ENCODE assay signal across 19 cellular contexts in genomic region chrX:153225438-153226098, GRCh38. TPM values are rescaled to one million over a fixed set of nuclear protein-coding genes. Genes with fewer than 3 reads are reported as not detected.
DNase-seq lines count a peak whose midpoint lies in the region; ATAC-seq, FAIRE-seq and TF ChIP-seq lines count a peak whose summit lies in the region.
"Had no signal": no experiment of that assay in that cellular context is flagged by ENCODE, and none has a peak within 500 bp of the region (broad histone marks: within the 10 kb centered on the region; RNA-seq: fewer than 3 reads in every experiment).

No MANE protein-coding gene starts in this region.

- H3K9me3 Mint-ChIP-seq in H9, result peaks cover 55 to 80% of the 10 kb centered on the region in 2 experiments

- no CpG with 5 or more reads among the region's 8 CpGs for WGBS in H9 (ENCODE audit: extremely low coverage, insufficient read length, low lambda C conversion rate)
- 55% methylated on average over 8 of the region's 8 CpGs for WGBS in K562 (ENCODE audit: insufficient coverage, low coverage, missing lambda C conversion rate)
- no CpG with 5 or more reads among the region's 8 CpGs for WGBS in neuronal stem cell (ENCODE audit: extremely low coverage in 2 of 2, insufficient read length in 2 of 2, insufficient replicate concordance in 1 of 2), 2 donors
- WGBS in transverse colon (ENCODE audit: low coverage in 1 of 2), 2 donors, result 33 to 85% methylated on average over 1 to 8 of the region's 8 CpGs

- intact Hi-C loops in K562 (cut with micrococcal nuclease) (no loop called here), left lung (cut with DNase I) (no loop called here), transverse colon (cut with DNase I; ENCODE audit: low total_unique reads) (no loop called here)

- ATAC-seq in K562 (no peak), left lung (peak; percentile 78)

- H3K23ac ChIP-seq in H9 (ENCODE audit: insufficient read length, low read depth, low read length), result no peak overlapping the region
- no peak overlapping the region for H3K23ac ChIP-seq in neuronal stem cell (ENCODE audit: low read depth, low read length, poor library complexity)

- no peak overlapping the region for H4K8ac ChIP-seq in H9 (replicated peaks; ENCODE audit: insufficient read length, low read depth, low read length)
- H4K8ac ChIP-seq in neuronal stem cell (ENCODE audit: low read depth, low read length), result no peak overlapping the region

- H3K14ac ChIP-seq in H9 (ENCODE audit: insufficient read depth, low read length) (no peak overlapping the region), neuronal stem cell (ENCODE audit: low read length) (no peak overlapping the region)

- H2BK12ac ChIP-seq in H9 (ENCODE audit: insufficient read length, low read depth, low read length) (no peak overlapping the region), neuronal stem cell (ENCODE audit: low read length) (peak overlapping the region; percentile 73)

- no peak for FAIRE-seq in K562 (lab: Jason Lieb, UNC)
- FAIRE-seq: A549 had no signal

- DNase-seq in H9, result no peak
- DNase-seq in K562 (ENCODE audit: extremely low read depth in 1 of 4, low spot score in 3 of 4), result no peak
- peak in 1 of 2 donors; percentile 53 for DNase-seq in left lung
- DNase-seq in neuronal stem cell (ENCODE audit: low spot score), result no peak
- DNase-seq in hippocampal formation (lab: John Stamatoyannopoulos, UW), result no peak
- DNase-seq in effector memory CD4-positive, alpha-beta T cell, result no peak
- no peak for DNase-seq in DMS53 treated with DMSO at 0.1 percent for 48 hours (lab: John Stamatoyannopoulos, UW; ENCODE audit: unreplicated experiment)
- no peak for DNase-seq in transverse colon
- DNase-seq: CD4-positive, CD25-positive, alpha-beta regulatory T cell; DMS79; NCI-H1105 treated with DMSO at 0.1 percent for 48 hours; NCI-H2081; NCI-H2171 treated with DMSO at 0.1 percent for 48 hours; NCI-H524 treated with DMSO at 0.1 percent for 48 hours; SHP77 treated with DMSO at 0.1 percent for 48 hours had no signal

- H2BK20ac ChIP-seq in H9 (ENCODE audit: low read depth, low read length, poor library complexity, severe bottlenecking), result no peak overlapping the region

- H3K4ac ChIP-seq in H9 (ENCODE audit: low read depth, low read length), result no peak overlapping the region
- H3K4ac ChIP-seq in neuronal stem cell (ENCODE audit: low read length), result peak overlapping the region; percentile 11

- H2BK5ac ChIP-seq in H9 (ENCODE audit: insufficient read length, low read length) (no peak overlapping the region), neuronal stem cell (ENCODE audit: low read length) (no peak overlapping the region)

- no peak overlapping the region for H3K56ac ChIP-seq in H9 (ENCODE audit: insufficient read length, low read depth, low read length)

- no peaks in the 10 kb centered on the region for H3K23me2 ChIP-seq in H9 (ENCODE audit: insufficient read length, low read depth, low read length, poor library complexity, severe bottlenecking)

- H3K4me3 ChIP-seq in K562, result no peak overlapping the region
- H3K4me3 ChIP-seq in left lung, result no peak overlapping the region
- peak overlapping the region in 1 of 2 donors; percentile 33 for H3K4me3 ChIP-seq in neuronal stem cell (ENCODE audit: low read length in 2 of 2)
- H3K4me3 ChIP-seq in effector memory CD4-positive, alpha-beta T cell (ENCODE audit: insufficient read depth, low read depth, low read length, poor library complexity, severe bottlenecking), result no peak overlapping the region
- no peak overlapping the region for H3K4me3 ChIP-seq in transverse colon
- H3K4me3 ChIP-seq: A549, SK-N-MC had no signal

- H3K9me3 ChIP-seq in H9 (ENCODE audit: control insufficient read depth, low read depth, low read length) (peaks cover 33% of the 10 kb centered on the region), K562 (replicated peaks; ENCODE audit: control insufficient read depth, insufficient read depth, low read depth, low read length) (no peaks in the 10 kb centered on the region), left lung (no peaks in the 10 kb centered on the region), neuronal stem cell (replicated peaks in 1 of 2; ENCODE audit: control insufficient read depth in 2 of 2, insufficient read depth in 1 of 2, low read depth in 1 of 2, low read length in 2 of 2) (no peaks in the 10 kb centered on the region), transverse colon (no peaks in the 10 kb centered on the region)
- H3K9me3 ChIP-seq in effector memory CD4-positive, alpha-beta T cell (ENCODE audit: control insufficient read depth, low read length), result no peaks in the 10 kb centered on the region
- H3K9me3 ChIP-seq: A549, BE2C had no signal

- H4K91ac ChIP-seq in H9 (ENCODE audit: insufficient read length, low read depth, low read length), result no peak overlapping the region
- no peak overlapping the region for H4K91ac ChIP-seq in neuronal stem cell (ENCODE audit: low read depth, low read length, poor library complexity)

- H4K5ac ChIP-seq in H9 (ENCODE audit: insufficient read length, low read depth, low read length), result no peak overlapping the region

- peaks cover 0 to 8% (median 3%) of the 10 kb centered on the region in 3 experiments; a peak in 4 of 7 replicates for H3K36me3 Mint-ChIP-seq in H9 (ENCODE audit: insufficient read depth in 1 of 3, low read depth in 3 of 3)
- H3K36me3 Mint-ChIP-seq: CD4-positive, CD25-positive, alpha-beta regulatory T cell had no signal

- H2AFZ ChIP-seq in H9 (ENCODE audit: low read length) (no peak overlapping the region), K562 (ENCODE audit: low read depth, low read length) (peak overlapping the region; percentile 72), neuronal stem cell (ENCODE audit: low read length) (no peak overlapping the region)

- H3K4me1 ChIP-seq in H9 (ENCODE audit: insufficient read depth, low read length) (no peaks in the 10 kb centered on the region), K562 (replicated peaks in 1 of 2; ENCODE audit: control insufficient read depth in 2 of 2, insufficient read depth in 2 of 2, low read length in 2 of 2) (peaks cover 6 to 8% of the 10 kb centered on the region in 2 experiments; a peak in 4 of 5 replicates), left lung (no peaks in the 10 kb centered on the region), neuronal stem cell (ENCODE audit: control insufficient read depth in 2 of 2, insufficient read depth in 1 of 2, low read depth in 1 of 2, low read length in 2 of 2) (peaks cover 0 to 10% of the 10 kb centered on the region in 2 donors), transverse colon (no peaks in the 10 kb centered on the region)
- no peaks in the 10 kb centered on the region for H3K4me1 ChIP-seq in effector memory CD4-positive, alpha-beta T cell (ENCODE audit: control insufficient read depth, insufficient read depth, low read length, poor library complexity, severe bottlenecking)
- H3K4me1 ChIP-seq: A549, BE2C had no signal

- no peaks in the 10 kb centered on the region for H4K20me1 ChIP-seq in H9 (ENCODE audit: control insufficient read depth, insufficient read depth, insufficient read length)
- no peaks in the 10 kb centered on the region for H4K20me1 ChIP-seq in K562 (replicated peaks; ENCODE audit: control insufficient read depth, insufficient read depth, low read length)

- TF ChIP-seq CTCF in H9 (conservative IDR thresholded peaks at IDR 0.05) (no peak), K562 (IDR thresholded peaks at IDR 0.05 in 2 of 3, conservative IDR thresholded peaks at IDR 0.05 in 1 of 3; ENCODE audit: insufficient read depth in 2 of 3, low read depth in 1 of 3, low read length in 3 of 3) (no peak), left lung (IDR thresholded peaks at IDR 0.05) (no peak), transverse colon (IDR thresholded peaks at IDR 0.05) (no peak)

- H3K79me2 ChIP-seq in H9 (ENCODE audit: insufficient read depth, low read length) (no peaks in the 10 kb centered on the region), K562 (ENCODE audit: control insufficient read depth, insufficient read depth, low read length) (no peaks in the 10 kb centered on the region)

- H3K9me1 ChIP-seq in K562 (ENCODE audit: control insufficient read depth, insufficient read depth, low read length), result no peaks in the 10 kb centered on the region

- no peaks in the 10 kb centered on the region for H3K79me1 ChIP-seq in H9 (ENCODE audit: insufficient read depth, low read depth, low read length, poor library complexity, severe bottlenecking)
- H3K79me1 ChIP-seq in neuronal stem cell (ENCODE audit: low read depth, low read length), result no peaks in the 10 kb centered on the region

- peaks cover 7 to 8% of the 10 kb centered on the region in 2 experiments for H3K4me1 Mint-ChIP-seq in H9

- BruUV-seq in K562 (replicated peaks; lab: Mats Ljungman, UMichigan), result no TSS peak

- no peak overlapping the region for H3K18ac ChIP-seq in H9 (ENCODE audit: insufficient read length, low read depth, low read length)
- H3K18ac ChIP-seq in neuronal stem cell (ENCODE audit: low read length), result peak overlapping the region; percentile 89

- TF ChIP-seq EP300 in K562 (IDR thresholded peaks at IDR 0.05; ENCODE audit: low read length) (no peak), transverse colon (IDR thresholded peaks at IDR 0.05; ENCODE audit: low read depth) (no peak)

- H3T11ph ChIP-seq in H9 (ENCODE audit: low read length), result no peak overlapping the region

- TF ChIP-seq POLR2A in K562 (conservative IDR thresholded peaks at IDR 0.05) (no peak), transverse colon (IDR thresholded peaks at IDR 0.05) (no peak)

- H2AK5ac ChIP-seq in H9 (ENCODE audit: insufficient read length, low read length), result no peak overlapping the region
- peak overlapping the region; percentile 75 for H2AK5ac ChIP-seq in neuronal stem cell (ENCODE audit: low read depth, low read length)

- no peak overlapping the region for H3K27ac ChIP-seq in H9 (ENCODE audit: insufficient read length, low read depth, low read length)
- H3K27ac ChIP-seq in K562 (ENCODE audit: extremely low read depth, low read depth, low read length), result no peak overlapping the region
- H3K27ac ChIP-seq in left lung, result peak overlapping the region in 1 of 2 donors; percentile 48
- peak overlapping the region; percentile 85 for H3K27ac ChIP-seq in neuronal stem cell (replicated peaks; ENCODE audit: low read length)
- no peak overlapping the region for H3K27ac ChIP-seq in effector memory CD4-positive, alpha-beta T cell (ENCODE audit: insufficient read depth, low read length, poor library complexity, severe bottlenecking)
- H3K27ac ChIP-seq in transverse colon, result no peak overlapping the region
- H3K27ac ChIP-seq: A549, SK-N-MC had no signal

- POLR2A ChIA-PET in K562 (lab: Yijun Ruan, JAX), result no interaction called here

- H3K27me3 Mint-ChIP-seq in H9 (ENCODE audit: low read depth), result peaks cover 4% of the 10 kb centered on the region; the same call in 1 of the 2 replicates

- no peaks in the 10 kb centered on the region for H3K36me3 ChIP-seq in K562 (ENCODE audit: control insufficient read depth, insufficient read depth, low read length)
- no peaks in the 10 kb centered on the region for H3K36me3 ChIP-seq in left lung
- H3K36me3 ChIP-seq in neuronal stem cell (replicated peaks in 1 of 2; ENCODE audit: control insufficient read depth in 2 of 2, insufficient read depth in 2 of 2, low read length in 2 of 2), result no peaks in the 10 kb centered on the region
- H3K36me3 ChIP-seq in effector memory CD4-positive, alpha-beta T cell (ENCODE audit: control insufficient read depth, insufficient read depth, low read length), result no peaks in the 10 kb centered on the region
- no peaks in the 10 kb centered on the region for H3K36me3 ChIP-seq in transverse colon
- H3K36me3 ChIP-seq: BE2C had no signal

- H3K27ac Mint-ChIP-seq in H9, result peak overlapping the region in 2 of 3 experiments; percentile 81 to 82; a peak in 3 of 7 replicates

- H2BK15ac ChIP-seq in H9 (ENCODE audit: low read depth, low read length) (no peak overlapping the region), neuronal stem cell (ENCODE audit: low read length) (peak overlapping the region; percentile 85)

- CTCF ChIA-PET in K562 (lab: Yijun Ruan, JAX; ENCODE audit: low intra/inter-chr PET ratio), result no interaction called here

- in situ Hi-C loops in K562 (cut with MboI), result no loop called here
- in situ Hi-C loops in transverse colon (cut with MboI; ENCODE audit: low pct_ligation_motif_present in 1 of 4, low pct_unique_long_range_greater_than_20kb in 1 of 4, low sequenced_read_pairs in 3 of 4), result no loop called here

- H3K4me2 ChIP-seq in H9 (ENCODE audit: insufficient read depth, insufficient read length, low read length) (no peak overlapping the region), K562 (ENCODE audit: insufficient read depth, low read length) (peak overlapping the region; percentile 69), neuronal stem cell (ENCODE audit: insufficient read depth, low read length, poor library complexity, severe bottlenecking) (no peak overlapping the region)
- H3K4me2 ChIP-seq: A549 had no signal

- H3K27me3 ChIP-seq in H9 (ENCODE audit: insufficient read depth, low read length) (no peaks in the 10 kb centered on the region), K562 (ENCODE audit: control insufficient read depth in 2 of 2, insufficient read depth in 2 of 2, low read length in 2 of 2) (no peaks in the 10 kb centered on the region), left lung (peaks cover 0 to 7% of the 10 kb centered on the region in 2 donors), neuronal stem cell (ENCODE audit: control insufficient read depth in 3 of 3, insufficient read depth in 3 of 3, low read depth in 1 of 3, low read length in 3 of 3) (peaks cover 0 to 30% (median 0%) of the 10 kb centered on the region in 3 experiments), transverse colon (no peaks in the 10 kb centered on the region)
- no peaks in the 10 kb centered on the region for H3K27me3 ChIP-seq in effector memory CD4-positive, alpha-beta T cell (replicated peaks; ENCODE audit: control insufficient read depth, insufficient read depth, low read length, poor library complexity, severe bottlenecking)
- H3K27me3 ChIP-seq: BE2C had no signal

- peak overlapping the region in 1 of 2 experiments; percentile 74; a peak in 2 of 5 replicates for H3K4me3 Mint-ChIP-seq in H9

- H2BK120ac ChIP-seq in H9 (ENCODE audit: low read depth, low read length, poor library complexity, severe bottlenecking) (no peak overlapping the region), neuronal stem cell (ENCODE audit: low read depth, low read length) (peak overlapping the region; percentile 72)

- TF ChIP-seq RAD21 in K562 (CRISPR knock-in tag; conservative IDR thresholded peaks at IDR 0.05 in 1 of 2, IDR thresholded peaks at IDR 0.05 in 1 of 2), result no peak

- H3K9ac ChIP-seq in H9 (ENCODE audit: extremely low read depth, insufficient read length, low read length), result no peak overlapping the region
- peak overlapping the region in 1 of 2 experiments; percentile 55; a peak in 2 of 4 replicates for H3K9ac ChIP-seq in K562 (ENCODE audit: insufficient read depth in 1 of 2, low read depth in 2 of 2, low read length in 2 of 2)
- no peak overlapping the region for H3K9ac ChIP-seq in neuronal stem cell (ENCODE audit: low read depth, low read length, poor library complexity)

RNA-seq across cellular contexts. Expression of gene MAGEA1, which starts 46.5 kb away (rescaled TPM):
- total RNA-seq in H9 (2021), result not detected in 2 replicates
- total RNA-seq in K562 (2011; cell fraction: chromatin; rRNA removed; ENCODE audit: low replicate concordance), result 3.3 and 3.9 TPM in 2 replicates
- total RNA-seq in K562 (2011; cell fraction: nucleolus; rRNA removed), result 2.8 and 5.7 TPM in 2 replicates
- total RNA-seq in K562 (2011; cell fraction: nucleoplasm; rRNA removed), result 4.6 and 4.8 TPM in 2 replicates
- 43.9 and 49.2 TPM in 2 replicates for total RNA-seq in K562 (2014; rRNA removed)
- 41.2 and 42.3 TPM in 2 replicates for total RNA-seq in K562 (2014; rRNA removed; fragmentation: Illumina TruSeq; extraction: Trizol)
- 52.3 and 57.9 TPM in 2 replicates for total RNA-seq in K562 (2015; rRNA removed; fragmentation: Illumina TruSeq; extraction: Trizol)
- 43.5 and 44.1 TPM in 2 replicates for total RNA-seq in K562 (2021)
- 2.8 and 10.2 TPM in 2 replicates for polyA plus RNA-seq in K562 (2011; rRNA removed)
- polyA plus RNA-seq in K562 (2011; cell fraction: cytosol; rRNA removed), result 3.4 and 11.2 TPM in 2 replicates
- polyA plus RNA-seq in K562 (2011; cell fraction: nucleus; rRNA removed), result 0.87 and 3.6 TPM in 2 replicates
- polyA plus RNA-seq in K562 (2012), result 51.2 and 52.5 TPM in 2 replicates
- 57.3 and 60.6 TPM in 2 replicates for polyA plus RNA-seq in K562 (2014; fragmentation: Illumina TruSeq; extraction: Trizol)
- 10 to 100 TPM; 24.5 to 45.2 TPM for polyA plus RNA-seq in K562 (2014; fragmentation: Nextera tagmentation; extraction: Ambion mirVana)
- polyA plus RNA-seq in K562 (2014; rRNA removed), result 51.0 and 51.9 TPM in 2 replicates
- polyA minus RNA-seq in K562 (2011; rRNA and poly(A)+ RNA removed), result 2.1 and 10.3 TPM in 2 replicates
- 1.8 and 5.7 TPM in 2 replicates for polyA minus RNA-seq in K562 (2011; cell fraction: cytosol; rRNA and poly(A)+ RNA removed)
- 0.67 and 1.2 TPM in 2 replicates for polyA minus RNA-seq in K562 (2011; cell fraction: nucleus; rRNA and poly(A)+ RNA removed)
- total RNA-seq in left lung, result not detected
- polyA plus RNA-seq in neuronal stem cell (2013, experiment 1 of 2), result not detected
- polyA plus RNA-seq in neuronal stem cell (2013, experiment 2 of 2), result not detected
- not detected for total RNA-seq in transverse colon
- total RNA-seq: CD4-positive, CD25-positive, alpha-beta regulatory T cell; IMR-90 had no signal
- polyA plus RNA-seq: CD4-positive, CD25-positive, alpha-beta regulatory T cell; IMR-90 had no signal
